Comparison of ENCODE assay signal across 1 cellular context in genomic region chr1:181430015-181430657, GRCh38.
TF ChIP-seq lines count a peak whose summit lies in the region.

No MANE protein-coding gene starts in this region.

TF ChIP-seq in GM23338, 12 proteins besides CTCF, POLR2A, EP300 and RAD21 (continued from another document):
- TF ChIP-seq EZH2phosphoT487 (IDR thresholded peaks at IDR 0.05; ENCODE audit: unreplicated experiment) (no peak), POLR2AphosphoS5 (IDR thresholded peaks at IDR 0.05; ENCODE audit: low read depth) (no peak), REST (IDR thresholded peaks at IDR 0.05; ENCODE audit: unreplicated experiment) (no peak), EZH2 (IDR thresholded peaks at IDR 0.05; ENCODE audit: low read depth, unreplicated experiment) (no peak), ETS1 (IDR thresholded peaks at IDR 0.05) (no peak)
